In genomic region chr2:118865106-118865505, GRCh38 we compare ENCODE assay signal across 8 cellular contexts. TPM values are rescaled to one million over a fixed set of nuclear protein-coding genes. Genes with fewer than 3 reads are reported as not detected.
DNase-seq lines count a peak whose midpoint lies in the region; ATAC-seq, FAIRE-seq and TF ChIP-seq lines count a peak whose summit lies in the region.

No MANE protein-coding gene starts in this region.

- peak; percentile 64 for DNase-seq in A172 (ENCODE audit: low spot score)
- DNase-seq in GM10266 (ENCODE audit: extremely low spot score), result peak; percentile 55
- peak; percentile 49 to 64 for DNase-seq in HAP-1 (ENCODE audit: low spot score in 2 of 2)
- DNase-seq in Karpas-422, result peak; percentile 76
- DNase-seq in SJSA1 (ENCODE audit: low read depth in 1 of 2, low spot score in 2 of 2), result peak; percentile 39 to 60
- DNase-seq in fibroblast of gingiva (ENCODE audit: low read depth), result peak; percentile 29
- peak in 1 of 6 donors; percentile 47 for DNase-seq in pancreas
- DNase-seq in HuH-7 (ENCODE audit: low spot score), result no peak

- WGBS in pancreas, 2 donors, result 6 to 10% methylated on average over 3 of the region's 3 CpGs

- no peaks in the 10 kb centered on the region for H3K9me3 ChIP-seq in HAP-1
- H3K9me3 ChIP-seq in Karpas-422 (ENCODE audit: low read length), result no peaks in the 10 kb centered on the region
- H3K9me3 ChIP-seq in SJSA1 (replicated peaks), result no peaks in the 10 kb centered on the region
- H3K9me3 ChIP-seq in pancreas, result no peaks in the 10 kb centered on the region

- in situ Hi-C loops in HAP-1 (cut with MboI; ENCODE audit: low sequenced_read_pairs), result loop anchor here (10.0 to 25.0 kb wide), 2 partner anchors 660 to 828 kb away; no protein-coding TSS in a partner anchor

- no peak overlapping the region for H3K27ac ChIP-seq in Karpas-422 (ENCODE audit: low read length)
- no peak overlapping the region for H3K27ac ChIP-seq in SJSA1
- H3K27ac ChIP-seq in pancreas, result no peak overlapping the region

- no peak overlapping the region for H3K9ac ChIP-seq in Karpas-422 (ENCODE audit: low read length)

- H3K36me3 ChIP-seq in HAP-1 (replicated peaks), result no peaks in the 10 kb centered on the region
- H3K36me3 ChIP-seq in Karpas-422 (ENCODE audit: insufficient read depth, low read length), result no peaks in the 10 kb centered on the region
- H3K36me3 ChIP-seq in SJSA1, result no peaks in the 10 kb centered on the region
- no peaks in the 10 kb centered on the region for H3K36me3 ChIP-seq in pancreas

- no peaks in the 10 kb centered on the region for H3K9me2 ChIP-seq in Karpas-422 (replicated peaks; ENCODE audit: insufficient read depth, low read length)

- no peak overlapping the region for H3K4me2 ChIP-seq in Karpas-422 (ENCODE audit: low read depth, low read length, poor library complexity, severe bottlenecking)

- intact Hi-C loops in pancreas (cut with DNase I), result no loop called here

- no peaks in the 10 kb centered on the region for H4K20me1 ChIP-seq in Karpas-422 (ENCODE audit: insufficient read depth, low read depth, low read length)

- H2AFZ ChIP-seq in Karpas-422 (ENCODE audit: low read length), result no peak overlapping the region

- ATAC-seq in pancreas, result peak; percentile 60 to 96 (median 94)

- H3K4me1 ChIP-seq in HAP-1 (no peaks in the 10 kb centered on the region), Karpas-422 (ENCODE audit: low read length) (no peaks in the 10 kb centered on the region), SJSA1 (replicated peaks) (peaks cover 15% of the 10 kb centered on the region), pancreas (no peaks in the 10 kb centered on the region)

- no peak for FAIRE-seq in pancreas (lab: Jason Lieb, UNC)

- peak; percentile 71 for TF ChIP-seq CTCF in GM10266 (IDR thresholded peaks at IDR 0.05; ENCODE audit: control insufficient read depth, insufficient read depth, low read depth, missing control alignments)
- peak in 3 of 4 donors; percentile 37 to 50 (median 48) for TF ChIP-seq CTCF in pancreas (IDR thresholded peaks at IDR 0.05)

- no peak overlapping the region for H3K4me3 ChIP-seq in HAP-1
- H3K4me3 ChIP-seq in Karpas-422 (ENCODE audit: low read length), result no peak overlapping the region
- no peak overlapping the region for H3K4me3 ChIP-seq in SJSA1
- H3K4me3 ChIP-seq in pancreas, result no peak overlapping the region

- no peaks in the 10 kb centered on the region for H3K79me2 ChIP-seq in Karpas-422 (ENCODE audit: low read length)

- H3K27me3 ChIP-seq in HAP-1 (ENCODE audit: low read depth), result no peaks in the 10 kb centered on the region
- H3K27me3 ChIP-seq in Karpas-422 (ENCODE audit: low read length), result no peaks in the 10 kb centered on the region
- H3K27me3 ChIP-seq in SJSA1 (replicated peaks), result no peaks in the 10 kb centered on the region
- H3K27me3 ChIP-seq in pancreas, result peaks cover 0 to 7% (median 0%) of the 10 kb centered on the region in 4 donors

RNA-seq across cellular contexts. Expression of gene EN1, which starts 17.7 kb away (rescaled TPM):
- total RNA-seq in A172 (2014; rRNA removed; shearing (Covaris generic)), result 1.0 and 2.0 TPM in 2 replicates
- not detected in 2 replicates for total RNA-seq in Karpas-422 (2014; rRNA removed; shearing (Covaris generic); ENCODE audit: low replicate concordance)
- total RNA-seq in SJSA1 (2014; rRNA removed; shearing (Covaris generic)), result 4.0 and 4.7 TPM in 2 replicates
- not detected for total RNA-seq in pancreas
- not detected for polyA plus RNA-seq in pancreas
